ENCODE assay signal across 18 cellular contexts in genomic region chr17:74490716-74491115, GRCh38. TPM values are rescaled to one million over a fixed set of nuclear protein-coding genes. Genes with fewer than 3 reads are reported as not detected.
DNase-seq lines count a peak whose midpoint lies in the region; ATAC-seq and TF ChIP-seq lines count a peak whose summit lies in the region.
"Had no signal": no experiment of that assay in that cellular context is flagged by ENCODE, and none has a peak within 500 bp of the region (broad histone marks: within the 10 kb centered on the region; RNA-seq: fewer than 3 reads in every experiment).

No MANE protein-coding gene starts in this region.

- DNase-seq in GM13976 (ENCODE audit: low spot score): peak; percentile 1
- DNase-seq in T-helper 17 cell: no peak
- DNase-seq in islet precursor cell: peak; percentile 47
- peak; percentile 19 to 68 for DNase-seq in suprapubic skin (ENCODE audit: low spot score in 2 of 2)
- DNase-seq in NCI-H2196 treated with DMSO at 0.1 percent for 48 hours (lab: John Stamatoyannopoulos, UW; ENCODE audit: unreplicated experiment): no peak
- no peak for DNase-seq in esophagus squamous epithelium (lab: John Stamatoyannopoulos, UW)
- DNase-seq: ACHN, DMS79 treated with DMSO at 0.1 percent for 48 hours, KBM-7, MV-4-11, NCI-H1694 treated with DMSO at 0.1 percent for 48 hours, NCI-H226, NCI-H524 treated with DMSO at 0.1 percent for 48 hours, PC-3 had no signal

- H3K4me3 ChIP-seq in suprapubic skin (no peak overlapping the region), esophagus squamous epithelium (no peak overlapping the region)
- H3K4me3 ChIP-seq: GM23338 had no signal

- peaks cover 5% of the 10 kb centered on the region for H3K4me1 Mint-ChIP-seq in T-helper 17 cell
- H3K4me1 Mint-ChIP-seq: GM23338 had no signal

- no peak for TF ChIP-seq POLR2A in suprapubic skin (IDR thresholded peaks at IDR 0.05)
- TF ChIP-seq POLR2A in esophagus squamous epithelium (IDR thresholded peaks at IDR 0.05): no peak

- intact Hi-C loops in esophagus squamous epithelium (cut with DNase I): loop anchor here (10.0 kb wide), 1 partner anchor 116 kb away; no protein-coding TSS in a partner anchor

- ATAC-seq in T-helper 17 cell (no peak), HG02610 (IDR thresholded peaks at IDR 0.05; ENCODE audit: unreplicated experiment) (no peak)
- ATAC-seq: GM23338, HepG2, PC-3 had no signal

- H3K27ac ChIP-seq in suprapubic skin (no peak overlapping the region), esophagus squamous epithelium (no peak overlapping the region)
- H3K27ac ChIP-seq: C4-2B had no signal

- H3K36me3 ChIP-seq in suprapubic skin (no peaks in the 10 kb centered on the region), esophagus squamous epithelium (no peaks in the 10 kb centered on the region)

- TF ChIP-seq EP300 in suprapubic skin (IDR thresholded peaks at IDR 0.05): no peak

- H3K27ac Mint-ChIP-seq in T-helper 17 cell: peak overlapping the region; percentile 14
- H3K27ac Mint-ChIP-seq: GM23338 had no signal

- peaks cover 5% of the 10 kb centered on the region for H3K27me3 Mint-ChIP-seq in T-helper 17 cell

- TF ChIP-seq CTCF in GM13976 (IDR thresholded peaks at IDR 0.05; ENCODE audit: borderline replicate concordance, control extremely low read depth, extremely low read depth, insufficient read depth, missing control alignments): no peak
- TF ChIP-seq CTCF in suprapubic skin (IDR thresholded peaks at IDR 0.05): no peak
- TF ChIP-seq CTCF in esophagus squamous epithelium (IDR thresholded peaks at IDR 0.05): no peak

- in situ Hi-C loops in GM13976 (cut with MboI; ENCODE audit: low sequenced_read_pairs, unreplicated experiment): no loop called here

- no peaks in the 10 kb centered on the region for H3K9me3 ChIP-seq in T-helper 17 cell (ENCODE audit: control insufficient read depth, low read length, poor library complexity, severe bottlenecking)
- H3K9me3 ChIP-seq in suprapubic skin: no peaks in the 10 kb centered on the region
- no peaks in the 10 kb centered on the region for H3K9me3 ChIP-seq in esophagus squamous epithelium

- H3K27me3 ChIP-seq in suprapubic skin: peaks cover 4% of the 10 kb centered on the region
- peaks cover 0 to 31% (median 0%) of the 10 kb centered on the region in 4 donors for H3K27me3 ChIP-seq in esophagus squamous epithelium

- no peak overlapping the region for H3K4me3 Mint-ChIP-seq in T-helper 17 cell
- H3K4me3 Mint-ChIP-seq: GM23338 had no signal

- WGBS in suprapubic skin: 92% methylated on average over 6 of the region's 9 CpGs
- 74 to 81% methylated on average over 8 to 9 of the region's 9 CpGs for WGBS in esophagus squamous epithelium, 2 donors

- H3K4me1 ChIP-seq in suprapubic skin (no peaks in the 10 kb centered on the region), esophagus squamous epithelium (no peaks in the 10 kb centered on the region)

- H3K36me3 Mint-ChIP-seq in T-helper 17 cell (ENCODE audit: low read depth): peaks cover 3% of the 10 kb centered on the region

RNA-seq across cellular contexts. Expression of gene CD300A, which starts 24.3 kb away (rescaled TPM):
- total RNA-seq in T-helper 17 cell (1 to 10 TPM; 2.4 to 9.6 TPM), suprapubic skin (1 to 10 TPM; 1.4 to 6.3 (median 2.9) TPM), esophagus squamous epithelium (10 to 100 TPM in 1 of 4 donors, 1 to 10 TPM in 2, under 1 TPM in 1; 0.88 to 19.6 (median 2.8) TPM)
- total RNA-seq: HepG2, PC-3 had no signal

RNA-seq across cellular contexts. Expression of gene CD300LB, which starts 40.6 kb away (rescaled TPM):
- total RNA-seq in T-helper 17 cell (1 to 10 TPM in 1 of 2 donors, under 1 TPM in 1; 0.34 to 1.4 TPM), suprapubic skin (not detected), esophagus squamous epithelium (under 1 TPM in 2 of 4 donors, not detected in 2; 0.19 TPM)
- total RNA-seq: GM23338, HepG2, PC-3 had no signal

RNA-seq across cellular contexts. Expression of gene CD300C, which starts 55.2 kb away (rescaled TPM):
- total RNA-seq in T-helper 17 cell: 1 to 10 TPM in 1 of 2 donors, under 1 TPM in 1; 0.37 to 1.2 TPM
- total RNA-seq in suprapubic skin: under 1 TPM; 0.31 to 0.80 (median 0.53) TPM
- under 1 TPM in 3 of 4 donors, not detected in 1; 0.18 to 0.76 (median 0.42) TPM for total RNA-seq in esophagus squamous epithelium
- total RNA-seq: GM23338, HepG2, PC-3 had no signal

RNA-seq across cellular contexts. Expression of gene GPRC5C, which starts 58.8 kb away (rescaled TPM):
- total RNA-seq in T-helper 17 cell (under 1 TPM in 1 of 2 donors, not detected in 1; 0.18 TPM), suprapubic skin (100 to 1,000 TPM in 1 of 4 donors, 10 to 100 TPM in 3; 72.0 to 106 (median 91.5) TPM), esophagus squamous epithelium (10 to 100 TPM in 2 of 4 donors, 1 to 10 TPM in 2; 6.3 to 21.6 (median 11.7) TPM)

Comparison
In these comparisons a context has a peak if more than half of its experiments do, and no peak if none do; other contexts are left out.
1. DNase-seq: peak in GM13976 (single experiment), islet precursor cell (single experiment) and suprapubic skin (2 of 2); none in T-helper 17 cell (0 of 3), NCI-H2196 treated with DMSO at 0.1 percent for 48 hours (single experiment) and esophagus squamous epithelium (single experiment).